Comparison of ENCODE assay signal across 28 cellular contexts in genomic region chr13:104936304-104936703, GRCh38.
"Had no signal": no experiment of that assay in that cellular context is flagged by ENCODE, and none has a peak within 500 bp of the region (broad histone marks: within the 10 kb centered on the region; RNA-seq: fewer than 3 reads in every experiment).

No MANE protein-coding gene starts in this region.

- H3K4me1 ChIP-seq: left lung, neural progenitor cell, spleen, upper lobe of left lung had no signal

- H3K4me3 Mint-ChIP-seq: activated CD4-positive, alpha-beta memory T cell treated with anti-CD3 and anti-CD28 coated beads, Interleukin-2, amount 10 ng/mL, durations not matched to agents 7 days and 5 days; activated CD4-positive, alpha-beta T cell treated with anti-CD3 and anti-CD28 coated beads, Interleukin-2, amount 10 ng/mL, durations not matched to agents 24 days and 14 days; activated naive CD4-positive, alpha-beta T cell treated with anti-CD3 and anti-CD28 coated beads, Interleukin-2, amount 10 ng/mL, durations not matched to agents 7 days and 5 days; activated naive CD8-positive, alpha-beta T cell treated with anti-CD3 and anti-CD28 coated beads, Interleukin-2, amount 50 U/mL, for 24 hours; immature natural killer cell; mesothelial cell of epicardium; naive thymus-derived CD8-positive, alpha-beta T cell; neural progenitor cell; T-helper 1 cell treated with Interleukin-12 subunit alpha and Interleukin-12 subunit beta and Interleukin-4 antibody, amounts not matched to agents 30 μg/mL and 1 μg/mL, for 36 hours had no signal

- H3K4me1 Mint-ChIP-seq: activated CD4-positive, alpha-beta memory T cell treated with anti-CD3 and anti-CD28 coated beads, Interleukin-2, amount 10 ng/mL, durations not matched to agents 7 days and 5 days; activated CD4-positive, alpha-beta T cell treated with anti-CD3 and anti-CD28 coated beads, Interleukin-2, amount 10 ng/mL, durations not matched to agents 24 days and 14 days; activated naive CD4-positive, alpha-beta T cell treated with anti-CD3 and anti-CD28 coated beads, Interleukin-2, amount 10 ng/mL, durations not matched to agents 7 days and 5 days; activated naive CD8-positive, alpha-beta T cell treated with anti-CD3 and anti-CD28 coated beads, Interleukin-2, amount 50 U/mL, for 24 hours; immature natural killer cell; mesothelial cell of epicardium; naive thymus-derived CD8-positive, alpha-beta T cell; neural progenitor cell had no signal

- H3K79me2 ChIP-seq: hepatocyte had no signal

- H2AFZ ChIP-seq: hepatocyte, neural progenitor cell had no signal

- DNase-seq: activated CD4-positive, alpha-beta memory T cell treated with anti-CD3 and anti-CD28 coated beads, Interleukin-2, amount 10 ng/mL, durations not matched to agents 7 days and 5 days; activated CD4-positive, alpha-beta T cell treated with anti-CD3 and anti-CD28 coated beads, Interleukin-2, amount 10 ng/mL, durations not matched to agents 24 days and 14 days; activated CD4-positive, CD25-positive, alpha-beta regulatory T cell; activated effector memory CD4-positive, alpha-beta T cell treated with anti-CD3 and anti-CD28 coated beads, Interleukin-2, amount 50 U/mL, for 16 hours; activated naive CD4-positive, alpha-beta T cell treated with anti-CD3 and anti-CD28 coated beads, Interleukin-2, amount 10 ng/mL, durations not matched to agents 7 days and 5 days; activated naive CD8-positive, alpha-beta T cell treated with anti-CD3 and anti-CD28 coated beads, Interleukin-2, amount 50 U/mL, for 24 hours; aorta; brain microvascular endothelial cell; central memory CD4-positive, alpha-beta T cell; dermis blood vessel endothelial cell; effector CD8-positive, alpha-beta T cell; erythroblast; glutamatergic neuron; immature natural killer cell; left lung; naive thymus-derived CD8-positive, alpha-beta T cell; retina; spleen; stimulated activated CD4-positive, alpha-beta T cell treated with anti-CD3 and anti-CD28 coated beads, Interleukin-4, amount 100 ng/mL, for 1 hour; stimulated activated naive CD4-positive, alpha-beta T cell; T1000; upper lobe of left lung had no signal

- H3K27ac ChIP-seq: brain microvascular endothelial cell, hepatocyte, left lung, neural progenitor cell, spleen, thoracic aorta, upper lobe of left lung had no signal

- FAIRE-seq: frontal cortex had no signal

- H3K36me3 Mint-ChIP-seq: activated naive CD4-positive, alpha-beta T cell treated with anti-CD3 and anti-CD28 coated beads, Interleukin-2, amount 10 ng/mL, durations not matched to agents 7 days and 5 days; immature natural killer cell; neural progenitor cell had no signal

- H3K9me3 Mint-ChIP-seq: activated CD4-positive, alpha-beta memory T cell treated with anti-CD3 and anti-CD28 coated beads, Interleukin-2, amount 10 ng/mL, durations not matched to agents 7 days and 5 days; activated CD4-positive, alpha-beta T cell treated with anti-CD3 and anti-CD28 coated beads, Interleukin-2, amount 10 ng/mL, durations not matched to agents 24 days and 14 days; activated naive CD4-positive, alpha-beta T cell treated with anti-CD3 and anti-CD28 coated beads, Interleukin-2, amount 10 ng/mL, durations not matched to agents 7 days and 5 days; T-helper 1 cell treated with Interleukin-12 subunit alpha and Interleukin-12 subunit beta and Interleukin-4 antibody, amounts not matched to agents 30 μg/mL and 1 μg/mL, for 36 hours had no signal

- H3K27ac Mint-ChIP-seq: activated CD4-positive, alpha-beta memory T cell treated with anti-CD3 and anti-CD28 coated beads, Interleukin-2, amount 10 ng/mL, durations not matched to agents 7 days and 5 days; activated CD4-positive, alpha-beta T cell treated with anti-CD3 and anti-CD28 coated beads, Interleukin-2, amount 10 ng/mL, durations not matched to agents 24 days and 14 days; activated naive CD4-positive, alpha-beta T cell treated with anti-CD3 and anti-CD28 coated beads, Interleukin-2, amount 10 ng/mL, durations not matched to agents 7 days and 5 days; activated naive CD8-positive, alpha-beta T cell treated with anti-CD3 and anti-CD28 coated beads, Interleukin-2, amount 50 U/mL, for 24 hours; immature natural killer cell; mesothelial cell of epicardium; naive thymus-derived CD8-positive, alpha-beta T cell; neural progenitor cell; T-helper 1 cell treated with Interleukin-12 subunit alpha and Interleukin-12 subunit beta and Interleukin-4 antibody, amounts not matched to agents 30 μg/mL and 1 μg/mL, for 36 hours had no signal

- H3K27me3 Mint-ChIP-seq: activated CD4-positive, alpha-beta memory T cell treated with anti-CD3 and anti-CD28 coated beads, Interleukin-2, amount 10 ng/mL, durations not matched to agents 7 days and 5 days; activated CD4-positive, alpha-beta T cell treated with anti-CD3 and anti-CD28 coated beads, Interleukin-2, amount 10 ng/mL, durations not matched to agents 24 days and 14 days; activated naive CD4-positive, alpha-beta T cell treated with anti-CD3 and anti-CD28 coated beads, Interleukin-2, amount 10 ng/mL, durations not matched to agents 7 days and 5 days; naive thymus-derived CD8-positive, alpha-beta T cell had no signal

- H3K9me3 ChIP-seq: thoracic aorta, upper lobe of left lung had no signal

- H3K36me3 ChIP-seq: brain microvascular endothelial cell, left lung, neural progenitor cell, spleen, thoracic aorta, upper lobe of left lung had no signal

- H3K9ac ChIP-seq: neural progenitor cell had no signal

- H3K4me3 ChIP-seq: hepatocyte, left lung, neural progenitor cell, spleen, thoracic aorta, upper lobe of left lung had no signal

- ATAC-seq: activated naive CD8-positive, alpha-beta T cell treated with anti-CD3 and anti-CD28 coated beads, Interleukin-2, amount 50 U/mL, for 24 hours; left lung; naive thymus-derived CD8-positive, alpha-beta T cell had no signal

- H3K27me3 ChIP-seq: brain microvascular endothelial cell, hepatocyte, left lung, neural progenitor cell, spleen, upper lobe of left lung had no signal

- H3K4me2 ChIP-seq: hepatocyte, neural progenitor cell had no signal
